ENCODE assay signal across 1 cellular context in genomic region chr4:153349206-153349805, GRCh38.
TF ChIP-seq lines count a peak whose summit lies in the region.

No MANE protein-coding gene starts in this region.

TF ChIP-seq in GM12878, 131 proteins besides CTCF, POLR2A, EP300 and RAD21 (continued from another document):
- TF ChIP-seq NKRF (conservative IDR thresholded peaks at IDR 0.05) (no peak), DPF2 (IDR thresholded peaks at IDR 0.05) (no peak), GABPA (IDR thresholded peaks at IDR 0.05; ENCODE audit: low read depth) (no peak), JUNB (IDR thresholded peaks at IDR 0.05) (peak; percentile 63), RELA (IDR thresholded peaks at IDR 0.05; ENCODE audit: borderline replicate concordance, partially characterized antibody) (no peak), SMAD5 (IDR thresholded peaks at IDR 0.05; ENCODE audit: low read depth) (no peak), ASH2L (IDR thresholded peaks at IDR 0.05; ENCODE audit: borderline replicate concordance, low read depth) (no peak), ZNF274 (IDR thresholded peaks at IDR 0.05; ENCODE audit: insufficient read depth, insufficient read length) (no peak), BCL3 (IDR thresholded peaks at IDR 0.05; ENCODE audit: borderline replicate concordance, insufficient read depth, low read depth, low read length, poor library complexity, severe bottlenecking) (no peak), BHLHE40 (IDR thresholded peaks at IDR 0.05; ENCODE audit: borderline replicate concordance in 1 of 2, low read depth in 2 of 2, low read length in 1 of 2) (no peak), IRF3 (IDR thresholded peaks at IDR 0.05) (no peak), E2F8 (IDR thresholded peaks at IDR 0.05; ENCODE audit: low read depth, partially characterized antibody) (no peak), IKZF1 (conservative IDR thresholded peaks at IDR 0.05) (0 out of 2 replicates have a peak, but pooled peaks have one; percentile 28), CHD1 (IDR thresholded peaks at IDR 0.05; ENCODE audit: low read depth, low read length) (no peak), KDM1A (IDR thresholded peaks at IDR 0.05; ENCODE audit: borderline replicate concordance) (no peak), BRCA1 (IDR thresholded peaks at IDR 0.05; ENCODE audit: low read depth, low read length) (no peak), BMI1 (IDR thresholded peaks at IDR 0.05; ENCODE audit: borderline replicate concordance) (no peak), MEF2A (IDR thresholded peaks at IDR 0.05; ENCODE audit: insufficient read depth, low read depth, low read length) (0 out of 2 replicates have a peak, but pooled peaks have one; percentile 43), SKIL (IDR thresholded peaks at IDR 0.05; ENCODE audit: low read depth, poor library complexity, severe bottlenecking) (peak; percentile 33), IKZF2 (IDR thresholded peaks at IDR 0.05) (peak in 1 of 2 experiments; percentile 54; a peak in 1 of 4 replicates), SREBF1 (IDR thresholded peaks at IDR 0.05; ENCODE audit: low read length) (no peak), ZNF687 (IDR thresholded peaks at IDR 0.05) (no peak), NFIC (IDR thresholded peaks at IDR 0.05; ENCODE audit: low read depth, low read length) (0 out of 2 replicates have a peak, but pooled peaks have one; percentile 6), E4F1 (IDR thresholded peaks at IDR 0.05; ENCODE audit: borderline replicate concordance, partially characterized antibody) (no peak), PKNOX1 (IDR thresholded peaks at IDR 0.05) (no peak), FOXK2 (IDR thresholded peaks at IDR 0.05) (no peak), EED (IDR thresholded peaks at IDR 0.05; ENCODE audit: low read depth) (peak; percentile 49; the same call in 1 of the 2 replicates), TCF12 (IDR thresholded peaks at IDR 0.05; ENCODE audit: low read depth, low read length) (no peak), MTA2 (IDR thresholded peaks at IDR 0.05; ENCODE audit: low read depth) (no peak)
